In genomic region chr11:71580057-71581003, GRCh38 we compare ENCODE assay signal across 1 cellular context.
A peak's percentile ranks its signal among the peaks of the same experiment; 100 is the strongest.
TF ChIP-seq lines count a peak whose summit lies in the region.

No MANE protein-coding gene starts in this region.

TF ChIP-seq in SK-N-SH, 30 proteins besides CTCF, POLR2A, EP300 and RAD21:
- TF ChIP-seq CHD2 (IDR thresholded peaks at IDR 0.05; ENCODE audit: low read length, partially characterized antibody) (peak; percentile 37), SMC3 (IDR thresholded peaks at IDR 0.05; ENCODE audit: low read depth, low read length) (no peak), RFX5 (IDR thresholded peaks at IDR 0.05; ENCODE audit: low read length) (no peak), GABPA (IDR thresholded peaks at IDR 0.05; ENCODE audit: low read depth) (no peak), ELF1 (IDR thresholded peaks at IDR 0.05) (no peak), FOSL2 (IDR thresholded peaks at IDR 0.05; ENCODE audit: borderline replicate concordance, low read depth) (no peak), RCOR1 (IDR thresholded peaks at IDR 0.05; ENCODE audit: low read length) (0 out of 2 replicates have a peak, but pooled peaks have one; percentile 23), USF2 (IDR thresholded peaks at IDR 0.05; ENCODE audit: borderline replicate concordance, low read depth, low read length) (no peak)
- TF ChIP-seq, protein P1, sequence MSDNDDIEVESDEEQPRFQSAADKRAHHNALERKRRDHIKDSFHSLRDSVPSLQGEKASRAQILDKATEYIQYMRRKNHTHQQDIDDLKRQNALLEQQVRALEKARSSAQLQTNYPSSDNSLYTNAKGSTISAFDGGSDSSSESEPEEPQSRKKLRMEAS (IDR thresholded peaks at IDR 0.05; ENCODE audit: low read depth): no peak
- TF ChIP-seq, protein P2, sequence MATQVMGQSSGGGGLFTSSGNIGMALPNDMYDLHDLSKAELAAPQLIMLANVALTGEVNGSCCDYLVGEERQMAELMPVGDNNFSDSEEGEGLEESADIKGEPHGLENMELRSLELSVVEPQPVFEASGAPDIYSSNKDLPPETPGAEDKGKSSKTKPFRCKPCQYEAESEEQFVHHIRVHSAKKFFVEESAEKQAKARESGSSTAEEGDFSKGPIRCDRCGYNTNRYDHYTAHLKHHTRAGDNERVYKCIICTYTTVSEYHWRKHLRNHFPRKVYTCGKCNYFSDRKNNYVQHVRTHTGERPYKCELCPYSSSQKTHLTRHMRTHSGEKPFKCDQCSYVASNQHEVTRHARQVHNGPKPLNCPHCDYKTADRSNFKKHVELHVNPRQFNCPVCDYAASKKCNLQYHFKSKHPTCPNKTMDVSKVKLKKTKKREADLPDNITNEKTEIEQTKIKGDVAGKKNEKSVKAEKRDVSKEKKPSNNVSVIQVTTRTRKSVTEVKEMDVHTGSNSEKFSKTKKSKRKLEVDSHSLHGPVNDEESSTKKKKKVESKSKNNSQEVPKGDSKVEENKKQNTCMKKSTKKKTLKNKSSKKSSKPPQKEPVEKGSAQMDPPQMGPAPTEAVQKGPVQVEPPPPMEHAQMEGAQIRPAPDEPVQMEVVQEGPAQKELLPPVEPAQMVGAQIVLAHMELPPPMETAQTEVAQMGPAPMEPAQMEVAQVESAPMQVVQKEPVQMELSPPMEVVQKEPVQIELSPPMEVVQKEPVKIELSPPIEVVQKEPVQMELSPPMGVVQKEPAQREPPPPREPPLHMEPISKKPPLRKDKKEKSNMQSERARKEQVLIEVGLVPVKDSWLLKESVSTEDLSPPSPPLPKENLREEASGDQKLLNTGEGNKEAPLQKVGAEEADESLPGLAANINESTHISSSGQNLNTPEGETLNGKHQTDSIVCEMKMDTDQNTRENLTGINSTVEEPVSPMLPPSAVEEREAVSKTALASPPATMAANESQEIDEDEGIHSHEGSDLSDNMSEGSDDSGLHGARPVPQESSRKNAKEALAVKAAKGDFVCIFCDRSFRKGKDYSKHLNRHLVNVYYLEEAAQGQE (IDR thresholded peaks at IDR 0.05; ENCODE audit: low read depth, low read length): no peak
TF ChIP-seq in SK-N-SH: peak in this region for 2.
